Comparison of ENCODE assay signal across 8 cellular contexts in genomic region chr10:62038609-62039190, GRCh38.
DNase-seq lines count a peak whose midpoint lies in the region; ATAC-seq and TF ChIP-seq lines count a peak whose summit lies in the region.

No MANE protein-coding gene starts in this region.

- peak; percentile 67 for TF ChIP-seq CTCF in GM12874 (IDR thresholded peaks at IDR 0.05; ENCODE audit: insufficient read depth, low read depth, low read length)

- DNase-seq in NCI-H2171 (lab: John Stamatoyannopoulos, UW) (peak; percentile 64), cerebellum (ENCODE audit: low spot score) (peak; percentile 39), left lobe of liver (ENCODE audit: low spot score) (peak; percentile 79), occipital lobe (lab: John Stamatoyannopoulos, UW) (no peak)
- peak; percentile 63 for DNase-seq in activated CD4-positive, CD25-positive, alpha-beta regulatory T cell treated with anti-CD3 and anti-CD28 coated beads, Interleukin-2, amount 50 U/mL, for 16 hours (ENCODE audit: low read depth, low spot score)
- DNase-seq in stimulated activated CD4-positive, alpha-beta T cell treated with anti-CD3 and anti-CD28 coated beads, Interleukin-2, amount 100 ng/mL, for 48 hours: peak; percentile 52 to 56

- ATAC-seq in HG02870 (IDR thresholded peaks at IDR 0.05; ENCODE audit: unreplicated experiment) (peak; percentile 47), left lobe of liver (peak; percentile 90)
